Comparison of ENCODE assay signal across 14 cellular contexts in genomic region chr7:140054751-140055150, GRCh38.
"Had no signal": no experiment of that assay in that cellular context is flagged by ENCODE, and none has a peak within 500 bp of the region (broad histone marks: within the 10 kb centered on the region; RNA-seq: fewer than 3 reads in every experiment).

No MANE protein-coding gene starts in this region.

- H3K9me3 ChIP-seq: ascending aorta, heart right ventricle, left ventricle myocardium inferior, pancreas, tibial artery, vagina had no signal

- ATAC-seq: foreskin keratinocyte, heart right ventricle, pancreas had no signal

- DNase-seq: activated CD4-positive, alpha-beta T cell treated with anti-CD3 and anti-CD28 coated beads for 48 hours; activated gamma-delta T cell treated with Interleukin-2 at 50 U/mL for 16 hours; activated T-cell treated with anti-CD3 and anti-CD28 coated beads, Interleukin-2, amount 50 U/mL, for 1 hour; foreskin keratinocyte; heart right ventricle; left ventricle myocardium inferior; mesenchymal stem cell; pancreas; stimulated activated CD4-positive, alpha-beta T cell treated with anti-CD3 and anti-CD28 coated beads, Interleukin-4, amount 100 ng/mL, for 24 hours; T-helper 9 cell; tibial artery had no signal

- H3K27ac Mint-ChIP-seq: neural progenitor cell had no signal

- H3K36me3 ChIP-seq: neural progenitor cell had no signal

- H3K4me3 Mint-ChIP-seq: neural progenitor cell had no signal

- H3K36me3 Mint-ChIP-seq: neural progenitor cell had no signal

- H3K4me1 Mint-ChIP-seq: neural progenitor cell had no signal

- H3K27ac ChIP-seq: ascending aorta, foreskin keratinocyte, left ventricle myocardium inferior, neural progenitor cell, pancreas, tibial artery, vagina had no signal

- H3K9me3 Mint-ChIP-seq: neural progenitor cell had no signal
